11 cellular contexts compared by ENCODE assay signal in the genomic region with DNA sequence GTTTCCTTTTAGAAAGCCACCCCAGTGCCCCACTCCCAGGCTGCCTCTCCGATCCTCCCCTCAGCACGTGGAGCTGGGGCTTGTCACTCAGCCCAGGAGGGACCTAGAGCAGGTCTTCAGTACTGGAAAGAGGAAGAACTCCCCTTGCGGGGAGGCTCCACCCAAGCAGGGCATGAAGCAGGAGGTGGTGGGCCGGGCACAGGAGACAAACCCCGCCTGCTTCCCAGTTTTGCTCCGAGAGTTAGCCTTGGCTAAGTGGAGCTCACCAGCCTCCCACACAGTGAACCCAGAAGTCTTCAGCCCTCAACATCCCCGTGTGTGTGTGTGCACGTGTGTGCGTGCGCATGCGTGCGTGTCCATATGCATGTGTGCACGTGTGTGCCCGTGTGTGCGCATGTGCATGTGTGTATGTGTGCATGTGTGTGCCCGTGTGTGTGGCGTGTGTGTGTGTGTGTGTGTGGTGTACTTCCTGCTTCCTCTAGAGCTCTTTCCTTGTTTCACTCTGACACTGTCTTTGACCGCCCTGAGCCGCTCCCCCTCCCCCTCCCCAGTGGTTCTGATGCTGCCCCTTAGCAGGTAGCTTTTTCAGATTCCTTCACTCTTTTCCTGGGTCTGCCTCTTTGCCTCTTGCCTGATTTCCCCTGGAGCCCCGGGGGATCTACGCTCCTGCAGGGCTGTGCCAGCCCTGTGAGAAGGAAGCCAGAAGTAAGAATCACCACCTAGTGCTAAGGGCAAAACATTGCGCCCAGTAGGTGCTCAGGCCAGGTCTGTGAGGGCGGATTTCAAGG.
A peak's percentile ranks its signal among the peaks of the same experiment; 100 is the strongest.
DNase-seq lines count a peak whose midpoint lies in the region; ATAC-seq, FAIRE-seq and TF ChIP-seq lines count a peak whose summit lies in the region.
"Had no signal": no experiment of that assay in that cellular context is flagged by ENCODE, and none has a peak within 500 bp of the region (broad histone marks: within the 10 kb centered on the region; RNA-seq: fewer than 3 reads in every experiment).

No MANE protein-coding gene starts in this region.

- DNase-seq in activated naive CD8-positive, alpha-beta T cell treated with anti-CD3 and anti-CD28 coated beads, Interleukin-2, amount 10 ng/mL, durations not matched to agents 7 days and 5 days: no peak
- no peak for DNase-seq in activated naive CD8-positive, alpha-beta T cell treated with anti-CD3 and anti-CD28 coated beads, Interleukin-2, amount 50 U/mL, for 24 hours
- DNase-seq in brain microvascular endothelial cell: no peak
- DNase-seq in right lobe of liver: no peak
- DNase-seq in urothelium cell line (ENCODE audit: low spot score): no peak
- no peak for DNase-seq in COLO829 (ENCODE audit: low spot score)
- DNase-seq: NCI-H226 had no signal

- H3K27ac ChIP-seq in brain microvascular endothelial cell (no peak overlapping the region), right lobe of liver (no peak overlapping the region)
- H3K27ac ChIP-seq: vagina had no signal

- intact Hi-C loops in right lobe of liver (cut with DNase I): no loop called here

- no peak overlapping the region for H3K27ac Mint-ChIP-seq in activated naive CD8-positive, alpha-beta T cell treated with anti-CD3 and anti-CD28 coated beads, Interleukin-2, amount 10 ng/mL, durations not matched to agents 7 days and 5 days
- H3K27ac Mint-ChIP-seq in activated naive CD8-positive, alpha-beta T cell treated with anti-CD3 and anti-CD28 coated beads, Interleukin-2, amount 50 U/mL, for 24 hours: no peak overlapping the region

- H3K9me3 Mint-ChIP-seq in activated naive CD8-positive, alpha-beta T cell treated with anti-CD3 and anti-CD28 coated beads, Interleukin-2, amount 10 ng/mL, durations not matched to agents 7 days and 5 days: no peaks in the 10 kb centered on the region
- no peaks in the 10 kb centered on the region for H3K9me3 Mint-ChIP-seq in activated naive CD8-positive, alpha-beta T cell treated with anti-CD3 and anti-CD28 coated beads, Interleukin-2, amount 50 U/mL, for 24 hours

- WGBS in right lobe of liver (ENCODE audit: insufficient coverage, low coverage, low lambda C conversion rate, missing lambda C conversion rate): 46% methylated on average over 7 of the region's 23 CpGs

- TF ChIP-seq CTCF in brain microvascular endothelial cell (IDR thresholded peaks at IDR 0.05; ENCODE audit: low read depth, low read length, missing control alignments) (peak; percentile 25), right lobe of liver (IDR thresholded peaks at IDR 0.05) (no peak)

- peak; percentile 26 for ATAC-seq in activated naive CD8-positive, alpha-beta T cell treated with anti-CD3 and anti-CD28 coated beads, Interleukin-2, amount 10 ng/mL, durations not matched to agents 7 days and 5 days (ENCODE audit: low read depth)
- no peak for ATAC-seq in activated naive CD8-positive, alpha-beta T cell treated with anti-CD3 and anti-CD28 coated beads, Interleukin-2, amount 50 U/mL, for 24 hours
- ATAC-seq in right lobe of liver (peak; percentile 33 to 58 (median 40)), HG03432 (IDR thresholded peaks at IDR 0.05; ENCODE audit: unreplicated experiment) (no peak), HG03139 (IDR thresholded peaks at IDR 0.05; ENCODE audit: unreplicated experiment) (no peak)

- in situ Hi-C loops in brain microvascular endothelial cell (cut with HindIII; ENCODE audit: low pct_ligation_motif_present, low sequenced_read_pairs): no loop called here

- H3K36me3 Mint-ChIP-seq in activated naive CD8-positive, alpha-beta T cell treated with anti-CD3 and anti-CD28 coated beads, Interleukin-2, amount 10 ng/mL, durations not matched to agents 7 days and 5 days: no peaks in the 10 kb centered on the region
- H3K36me3 Mint-ChIP-seq in activated naive CD8-positive, alpha-beta T cell treated with anti-CD3 and anti-CD28 coated beads, Interleukin-2, amount 50 U/mL, for 24 hours (ENCODE audit: low read depth): no peaks in the 10 kb centered on the region
- H3K36me3 Mint-ChIP-seq: brain had no signal

- peaks cover 8% of the 10 kb centered on the region for H3K4me1 Mint-ChIP-seq in activated naive CD8-positive, alpha-beta T cell treated with anti-CD3 and anti-CD28 coated beads, Interleukin-2, amount 10 ng/mL, durations not matched to agents 7 days and 5 days
- peaks cover 2% of the 10 kb centered on the region for H3K4me1 Mint-ChIP-seq in activated naive CD8-positive, alpha-beta T cell treated with anti-CD3 and anti-CD28 coated beads, Interleukin-2, amount 50 U/mL, for 24 hours

- FAIRE-seq in urothelium cell line (lab: Jason Lieb, UNC): peak; percentile 89

- H3K36me3 ChIP-seq in brain microvascular endothelial cell (replicated peaks) (no peaks in the 10 kb centered on the region), right lobe of liver (no peaks in the 10 kb centered on the region)
- H3K36me3 ChIP-seq: vagina had no signal

- H3K4me3 ChIP-seq in brain microvascular endothelial cell (ENCODE audit: low read depth, low read length) (no peak overlapping the region), right lobe of liver (no peak overlapping the region)
- H3K4me3 ChIP-seq: vagina had no signal

- H3K9me3 ChIP-seq in right lobe of liver: no peaks in the 10 kb centered on the region
- H3K9me3 ChIP-seq: vagina had no signal

- POLR2A ChIA-PET in activated naive CD8-positive, alpha-beta T cell treated with anti-CD3 and anti-CD28 coated beads, Interleukin-2, amount 10 ng/mL, durations not matched to agents 7 days and 5 days (lab: Charles Lee): interaction anchor here (0.5 kb wide), 1 partner anchor 174 kb away, joined by 3 read pairs; no protein-coding TSS in a partner anchor

- peaks cover 4% of the 10 kb centered on the region for H3K27me3 Mint-ChIP-seq in activated naive CD8-positive, alpha-beta T cell treated with anti-CD3 and anti-CD28 coated beads, Interleukin-2, amount 10 ng/mL, durations not matched to agents 7 days and 5 days
- H3K27me3 Mint-ChIP-seq in activated naive CD8-positive, alpha-beta T cell treated with anti-CD3 and anti-CD28 coated beads, Interleukin-2, amount 50 U/mL, for 24 hours: no peaks in the 10 kb centered on the region

- H3K4me1 ChIP-seq in right lobe of liver: no peaks in the 10 kb centered on the region
- H3K4me1 ChIP-seq: vagina had no signal

- H3K4me3 Mint-ChIP-seq in activated naive CD8-positive, alpha-beta T cell treated with anti-CD3 and anti-CD28 coated beads, Interleukin-2, amount 10 ng/mL, durations not matched to agents 7 days and 5 days: no peak overlapping the region
- H3K4me3 Mint-ChIP-seq in activated naive CD8-positive, alpha-beta T cell treated with anti-CD3 and anti-CD28 coated beads, Interleukin-2, amount 50 U/mL, for 24 hours: no peak overlapping the region
- H3K4me3 Mint-ChIP-seq: brain had no signal

- TF ChIP-seq POLR2A in right lobe of liver (IDR thresholded peaks at IDR 0.05): no peak

- H3K27me3 ChIP-seq in brain microvascular endothelial cell (replicated peaks) (no peaks in the 10 kb centered on the region), right lobe of liver (no peaks in the 10 kb centered on the region)
- H3K27me3 ChIP-seq: vagina had no signal

Comparison
In these comparisons a context has a peak if more than half of its experiments do, and no peak if none do; other contexts are left out.
1. ATAC-seq: peak in activated naive CD8-positive, alpha-beta T cell treated with anti-CD3 and anti-CD28 coated beads, Interleukin-2, amount 10 ng/mL, durations not matched to agents 7 days and 5 days (single experiment) and right lobe of liver (4 of 4); none in activated naive CD8-positive, alpha-beta T cell treated with anti-CD3 and anti-CD28 coated beads, Interleukin-2, amount 50 U/mL, for 24 hours (single experiment), HG03432 (single experiment) and HG03139 (single experiment).